Comparison of ENCODE assay signal across 27 cellular contexts in the genomic region with DNA sequence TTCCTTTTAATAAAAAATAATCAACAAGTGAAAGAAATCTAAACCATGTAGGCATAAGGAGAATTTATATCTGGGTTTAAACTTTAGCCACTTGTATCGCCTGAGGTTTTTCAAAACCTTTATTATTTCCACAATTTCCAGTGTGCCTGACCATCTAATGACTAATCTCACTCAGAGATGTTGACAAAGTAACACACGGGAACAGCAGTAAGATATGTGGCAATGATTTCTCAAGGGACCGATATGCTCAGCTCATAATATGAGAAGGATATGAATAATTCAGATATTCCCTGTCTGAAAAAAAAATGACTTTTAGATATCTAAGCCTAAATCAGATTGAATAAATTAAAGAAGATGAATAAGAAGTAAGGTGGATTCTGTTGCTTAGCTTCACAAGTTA. TPM values are rescaled to one million over a fixed set of nuclear protein-coding genes. Genes with fewer than 3 reads are reported as not detected.
"Had no signal": no experiment of that assay in that cellular context is flagged by ENCODE, and none has a peak within 500 bp of the region (broad histone marks: within the 10 kb centered on the region; RNA-seq: fewer than 3 reads in every experiment).

No MANE protein-coding gene starts in this region.

- ATAC-seq: effector memory CD8-positive, alpha-beta T cell; heart right ventricle; right cardiac atrium had no signal

- H3K27me3 Mint-ChIP-seq: effector memory CD8-positive, alpha-beta T cell had no signal

- H3K4me3 Mint-ChIP-seq: activated naive CD4-positive, alpha-beta T cell treated with anti-CD3 and anti-CD28 coated beads for 36 hours; activated naive CD8-positive, alpha-beta T cell treated with anti-CD3 and anti-CD28 coated beads for 36 hours; activated T-helper 1 cell treated with anti-CD3 and anti-CD28 coated beads, Interleukin-12 subunit alpha, Interleukin-12 subunit beta, Interleukin-2, Interleukin-4 antibody, amounts not matched to agents 30 ng/mL and 10 ng/mL and 1 ng/mL, durations not matched to agents 14 hours and 24 hours and 36 hours; brain; effector memory CD8-positive, alpha-beta T cell; naive B cell; neural crest cell had no signal

- DNase-seq: activated CD4-positive, alpha-beta T cell treated with anti-CD3 and anti-CD28 coated beads for 4 hours; activated CD4-positive, alpha-beta T cell treated with anti-CD3 and anti-CD28 coated beads, Interleukin-2, amount 50 U/mL, for 48 hours; activated CD4-positive, CD25-positive, alpha-beta regulatory T cell; activated CD8-positive, alpha-beta memory T cell treated with anti-CD3 and anti-CD28 coated beads for 24 hours; activated effector memory CD4-positive, alpha-beta T cell treated with anti-CD3 and anti-CD28 coated beads, Interleukin-2, amount 50 U/mL, for 16 hours; activated naive CD4-positive, alpha-beta T cell treated with anti-CD3 and anti-CD28 coated beads for 36 hours; activated naive CD8-positive, alpha-beta T cell treated with anti-CD3 and anti-CD28 coated beads for 36 hours; adrenal gland; aorta; effector memory CD8-positive, alpha-beta T cell; erythroblast; foreskin fibroblast; heart right ventricle; left ventricle myocardium inferior; naive B cell; nucleus accumbens; right cardiac atrium; spleen; stimulated activated naive CD4-positive, alpha-beta T cell; testis; trophoblast cell; uterus had no signal

- H3K27ac ChIP-seq: adrenal gland, coronary artery, heart right ventricle, left ventricle myocardium inferior, spleen, testis, uterus had no signal

- H3K36me3 ChIP-seq: adrenal gland, heart right ventricle, left ventricle myocardium inferior, spleen, uterus had no signal

- H3K9me3 ChIP-seq: adrenal gland, spleen, testis, uterus had no signal

- H3K27me3 ChIP-seq: adrenal gland, heart right ventricle, spleen, testis, uterus had no signal

- H3K36me3 Mint-ChIP-seq: brain, naive B cell had no signal

- H3K9me3 Mint-ChIP-seq: activated naive CD4-positive, alpha-beta T cell treated with anti-CD3 and anti-CD28 coated beads for 36 hours; activated T-helper 1 cell treated with anti-CD3 and anti-CD28 coated beads, Interleukin-12 subunit alpha, Interleukin-12 subunit beta, Interleukin-2, Interleukin-4 antibody, amounts not matched to agents 30 ng/mL and 10 ng/mL and 1 ng/mL, durations not matched to agents 14 hours and 24 hours and 36 hours; naive B cell; neural crest cell had no signal

- H3K4me1 ChIP-seq: uterus had no signal

- H3K27ac Mint-ChIP-seq: activated naive CD4-positive, alpha-beta T cell treated with anti-CD3 and anti-CD28 coated beads for 36 hours; activated naive CD8-positive, alpha-beta T cell treated with anti-CD3 and anti-CD28 coated beads for 36 hours; activated T-helper 1 cell treated with anti-CD3 and anti-CD28 coated beads, Interleukin-12 subunit alpha, Interleukin-12 subunit beta, Interleukin-2, Interleukin-4 antibody, amounts not matched to agents 30 ng/mL and 10 ng/mL and 1 ng/mL, durations not matched to agents 14 hours and 24 hours and 36 hours; effector memory CD8-positive, alpha-beta T cell had no signal

- H3K4me3 ChIP-seq: adrenal gland, coronary artery, heart right ventricle, left ventricle myocardium inferior, spleen, testis, uterus had no signal

RNA-seq across cellular contexts. Expression of a gene that starts 43.5 kb away (rescaled TPM):
- total RNA-seq: activated naive CD4-positive, alpha-beta T cell treated with anti-CD3 and anti-CD28 coated beads for 36 hours; activated naive CD8-positive, alpha-beta T cell treated with anti-CD3 and anti-CD28 coated beads for 36 hours; lung microvascular endothelial cell had no signal
